In genomic region chr2:72399879-72400278, GRCh38 we compare ENCODE assay signal across 35 cellular contexts.
DNase-seq lines count a peak whose midpoint lies in the region; ATAC-seq, FAIRE-seq and TF ChIP-seq lines count a peak whose summit lies in the region.
"Had no signal": no experiment of that assay in that cellular context is flagged by ENCODE, and none has a peak within 500 bp of the region (broad histone marks: within the 10 kb centered on the region; RNA-seq: fewer than 3 reads in every experiment).

No MANE protein-coding gene starts in this region.

- DNase-seq in HepG2 (ENCODE audit: low spot score): no peak
- no peak for DNase-seq in right lobe of liver
- DNase-seq in A549 (ENCODE audit: low read depth in 1 of 2, low spot score in 1 of 2): no peak
- no peak for DNase-seq in K562 (ENCODE audit: extremely low read depth in 1 of 4, low spot score in 3 of 4)
- DNase-seq in inferior parietal cortex (ENCODE audit: extremely low spot score): no peak
- no peak for DNase-seq in activated CD4-positive, alpha-beta T cell treated with anti-CD3 and anti-CD28 coated beads for 36 hours
- no peak for DNase-seq in Peyer's patch
- DNase-seq: 8988T; ACHN; AML-193; BE2C; C1 segment of cervical spinal cord; Caco-2; Calu3; CD4-positive, alpha-beta memory T cell; CD4-positive, alpha-beta T cell; CD4-positive, CD25-positive, alpha-beta regulatory T cell; CD8-positive, alpha-beta memory T cell; CD8-positive, alpha-beta T cell; COR-L47; DMS 273 treated with DMSO at 0.1 percent for 48 hours; DMS153; DMS53; DMS79; DMS79 treated with DMSO at 0.1 percent for 48 hours; DND-41; EL had no signal

- H3K27ac Mint-ChIP-seq in activated CD4-positive, alpha-beta T cell treated with anti-CD3 and anti-CD28 coated beads for 36 hours: no peak overlapping the region
- H3K27ac Mint-ChIP-seq: B cell; CD14-positive monocyte; CD4-positive, alpha-beta T cell; CD4-positive, CD25-positive, alpha-beta regulatory T cell; CD8-positive, alpha-beta memory T cell; CD8-positive, alpha-beta T cell had no signal

- no peak for ATAC-seq in HepG2
- no peak for ATAC-seq in right lobe of liver
- no peak for ATAC-seq in A549
- no peak for ATAC-seq in K562
- no peak for ATAC-seq in activated CD4-positive, alpha-beta T cell treated with anti-CD3 and anti-CD28 coated beads for 36 hours
- ATAC-seq: CD8-positive, alpha-beta T cell had no signal

- TF ChIP-seq POLR2A in HepG2 (IDR thresholded peaks at IDR 0.05; ENCODE audit: insufficient read depth in 1 of 2, low read depth in 2 of 2, low read length in 2 of 2) (no peak), right lobe of liver (IDR thresholded peaks at IDR 0.05) (no peak), A549 (IDR thresholded peaks at IDR 0.05; ENCODE audit: low read length) (no peak), K562 (conservative IDR thresholded peaks at IDR 0.05) (no peak), Peyer's patch (IDR thresholded peaks at IDR 0.05) (no peak)

- H3K9me1 ChIP-seq in K562 (ENCODE audit: control insufficient read depth, insufficient read depth, low read length): no peaks in the 10 kb centered on the region

- in situ Hi-C loops in HepG2 (cut with HindIII; ENCODE audit: extremely low pct_ligation_motif_present, low pct_unique_long_range_greater_than_20kb): no loop called here
- in situ Hi-C loops in K562 (cut with MboI): no loop called here

- no peak for FAIRE-seq in HepG2 (lab: Jason Lieb, UNC)
- FAIRE-seq in A549 (lab: Jason Lieb, UNC): no peak
- FAIRE-seq in K562 (lab: Jason Lieb, UNC): no peak
- FAIRE-seq: D721Med had no signal

- H2AFZ ChIP-seq in HepG2 (ENCODE audit: low read length) (no peak overlapping the region), K562 (ENCODE audit: low read depth, low read length) (no peak overlapping the region)

- intact Hi-C loops in HepG2 (cut with micrococcal nuclease; ENCODE audit: unreplicated experiment): no loop called here
- intact Hi-C loops in right lobe of liver (cut with DNase I): no loop called here
- intact Hi-C loops in K562 (cut with micrococcal nuclease): no loop called here
- intact Hi-C loops in activated CD4-positive, alpha-beta T cell treated with anti-CD3 and anti-CD28 coated beads for 36 hours (cut with DNase I, micrococcal nuclease): no loop called here

- H4K20me1 ChIP-seq in HepG2 (ENCODE audit: insufficient read depth, low read length) (no peaks in the 10 kb centered on the region), K562 (replicated peaks; ENCODE audit: control insufficient read depth, insufficient read depth, low read length) (no peaks in the 10 kb centered on the region)
- H4K20me1 ChIP-seq: BLaER1; BLaER1 treated with 17β-estradiol and CSF1 and Interleukin-3, amounts not matched to agents 10 nM and 100 nM had no signal

- TF ChIP-seq CTCF in HepG2 (CRISPR knock-in tag; IDR thresholded peaks at IDR 0.05) (no peak), right lobe of liver (IDR thresholded peaks at IDR 0.05) (no peak), A549 (IDR thresholded peaks at IDR 0.05) (no peak), HEK293 (tag by site-specific recombination; IDR thresholded peaks at IDR 0.05) (no peak), K562 (IDR thresholded peaks at IDR 0.05 in 2 of 3, conservative IDR thresholded peaks at IDR 0.05 in 1 of 3; ENCODE audit: insufficient read depth in 2 of 3, low read depth in 1 of 3, low read length in 3 of 3) (no peak), Peyer's patch (IDR thresholded peaks at IDR 0.05) (no peak)

- no peaks in the 10 kb centered on the region for H3K36me3 ChIP-seq in HepG2 (replicated peaks in 1 of 2; ENCODE audit: control insufficient read depth in 1 of 2, insufficient read depth in 2 of 2, low read length in 2 of 2)
- no peaks in the 10 kb centered on the region for H3K36me3 ChIP-seq in right lobe of liver
- no peaks in the 10 kb centered on the region for H3K36me3 ChIP-seq in HEK293 (ENCODE audit: control insufficient read depth in 2 of 2, insufficient read depth in 1 of 2, low read length in 2 of 2)
- no peaks in the 10 kb centered on the region for H3K36me3 ChIP-seq in K562 (ENCODE audit: control insufficient read depth, insufficient read depth, low read length)
- no peaks in the 10 kb centered on the region for H3K36me3 ChIP-seq in Peyer's patch
- H3K36me3 ChIP-seq: BE2C; BLaER1; BLaER1 treated with 17β-estradiol and CSF1 and Interleukin-3, amounts not matched to agents 10 nM and 100 nM had no signal

- TF ChIP-seq EP300 in HepG2 (IDR thresholded peaks at IDR 0.05; ENCODE audit: low read depth in 2 of 2, low read length in 2 of 2) (no peak), HepG2 (CRISPR knock-in tag; IDR thresholded peaks at IDR 0.05; ENCODE audit: borderline replicate concordance) (no peak), A549 (IDR thresholded peaks at IDR 0.05) (no peak), K562 (IDR thresholded peaks at IDR 0.05; ENCODE audit: low read length) (no peak)

- BruUV-seq in HepG2 (replicated peaks; lab: Mats Ljungman, UMichigan) (no TSS peak), K562 (replicated peaks; lab: Mats Ljungman, UMichigan) (no TSS peak)

- no peak overlapping the region for H3K4me2 ChIP-seq in HepG2 (ENCODE audit: low read depth, low read length)
- H3K4me2 ChIP-seq in A549: no peak overlapping the region
- H3K4me2 ChIP-seq in K562 (ENCODE audit: insufficient read depth, low read length): no peak overlapping the region
- H3K4me2 ChIP-seq: BLaER1; BLaER1 treated with 17β-estradiol and CSF1 and Interleukin-3, amounts not matched to agents 10 nM and 100 nM had no signal

- no peak overlapping the region for H3K9ac ChIP-seq in HepG2 (ENCODE audit: insufficient read depth, low read depth, low read length)
- no peak overlapping the region for H3K9ac ChIP-seq in K562 (ENCODE audit: insufficient read depth in 1 of 2, low read depth in 2 of 2, low read length in 2 of 2)
- H3K9ac ChIP-seq: BLaER1; BLaER1 treated with 17β-estradiol and CSF1 and Interleukin-3, amounts not matched to agents 10 nM and 100 nM had no signal

- H3K4me1 Mint-ChIP-seq in activated CD4-positive, alpha-beta T cell treated with anti-CD3 and anti-CD28 coated beads for 36 hours: no peaks in the 10 kb centered on the region
- H3K4me1 Mint-ChIP-seq: B cell; CD14-positive monocyte; CD8-positive, alpha-beta memory T cell had no signal

- TF ChIP-seq RAD21 in HepG2 (CRISPR knock-in tag; IDR thresholded peaks at IDR 0.05): no peak
- no peak for TF ChIP-seq RAD21 in A549 (conservative IDR thresholded peaks at IDR 0.05 in 1 of 2, IDR thresholded peaks at IDR 0.05 in 1 of 2)
- no peak for TF ChIP-seq RAD21 in K562 (CRISPR knock-in tag; conservative IDR thresholded peaks at IDR 0.05 in 1 of 2, IDR thresholded peaks at IDR 0.05 in 1 of 2)

- no peak overlapping the region for H3K4me3 Mint-ChIP-seq in activated CD4-positive, alpha-beta T cell treated with anti-CD3 and anti-CD28 coated beads for 36 hours
- H3K4me3 Mint-ChIP-seq: B cell; CD14-positive monocyte; CD4-positive, alpha-beta memory T cell; CD4-positive, alpha-beta T cell; CD4-positive, CD25-positive, alpha-beta regulatory T cell; CD8-positive, alpha-beta memory T cell; CD8-positive, alpha-beta T cell had no signal

- no peaks in the 10 kb centered on the region for H3K27me3 Mint-ChIP-seq in activated CD4-positive, alpha-beta T cell treated with anti-CD3 and anti-CD28 coated beads for 36 hours
- H3K27me3 Mint-ChIP-seq: B cell; CD4-positive, alpha-beta memory T cell; CD4-positive, alpha-beta T cell; CD4-positive, CD25-positive, alpha-beta regulatory T cell had no signal

- H3K4me3 ChIP-seq in HepG2 (replicated peaks in 1 of 3; ENCODE audit: insufficient read depth in 1 of 3, low read depth in 2 of 3, low read length in 3 of 3): no peak overlapping the region
- no peak overlapping the region for H3K4me3 ChIP-seq in right lobe of liver
- no peak overlapping the region for H3K4me3 ChIP-seq in A549
- no peak overlapping the region for H3K4me3 ChIP-seq in HEK293 (ENCODE audit: low read depth, low read length)
- H3K4me3 ChIP-seq in K562: no peak overlapping the region
- no peak overlapping the region for H3K4me3 ChIP-seq in Peyer's patch
- H3K4me3 ChIP-seq: BLaER1; BLaER1 treated with 17β-estradiol and CSF1 and Interleukin-3, amounts not matched to agents 10 nM and 100 nM had no signal

- H3K27me3 ChIP-seq in HepG2 (ENCODE audit: control insufficient read depth in 1 of 2, insufficient read depth in 2 of 2, low read length in 2 of 2) (no peaks in the 10 kb centered on the region), right lobe of liver (no peaks in the 10 kb centered on the region), K562 (ENCODE audit: control insufficient read depth in 2 of 2, insufficient read depth in 2 of 2, low read length in 2 of 2) (no peaks in the 10 kb centered on the region), Peyer's patch (no peaks in the 10 kb centered on the region)
- H3K27me3 ChIP-seq: BE2C; BLaER1; BLaER1 treated with 17β-estradiol and CSF1 and Interleukin-3, amounts not matched to agents 10 nM and 100 nM had no signal

- H3K79me2 ChIP-seq in HepG2 (ENCODE audit: insufficient read depth, low read length): no peaks in the 10 kb centered on the region
- no peaks in the 10 kb centered on the region for H3K79me2 ChIP-seq in K562 (ENCODE audit: control insufficient read depth, insufficient read depth, low read length)

- H3K27ac ChIP-seq in HepG2 (ENCODE audit: extremely low read length, insufficient read depth, low read length): no peak overlapping the region
- no peak overlapping the region for H3K27ac ChIP-seq in right lobe of liver
- H3K27ac ChIP-seq in A549: no peak overlapping the region
- H3K27ac ChIP-seq in HEK293 (ENCODE audit: extremely low read depth, low read depth, low read length): no peak overlapping the region
- no peak overlapping the region for H3K27ac ChIP-seq in K562 (ENCODE audit: extremely low read depth, low read depth, low read length)
- no peak overlapping the region for H3K27ac ChIP-seq in Peyer's patch
- H3K27ac ChIP-seq: 22Rv1; BLaER1; BLaER1 treated with 17β-estradiol and CSF1 and Interleukin-3, amounts not matched to agents 10 nM and 100 nM; C4-2B had no signal

- 0 out of 2 replicates have a peak, but pooled peaks cover 6% of the 10 kb centered on the region for H3K4me1 ChIP-seq in HepG2 (ENCODE audit: insufficient read depth, low read length)
- H3K4me1 ChIP-seq in right lobe of liver: no peaks in the 10 kb centered on the region
- H3K4me1 ChIP-seq in A549: peaks cover 5% of the 10 kb centered on the region
- peaks cover 3% of the 10 kb centered on the region; the same call in 1 of the 2 replicates for H3K4me1 ChIP-seq in HEK293 (ENCODE audit: control insufficient read depth, insufficient read depth, low read length)
- no peaks in the 10 kb centered on the region for H3K4me1 ChIP-seq in K562 (replicated peaks in 1 of 2; ENCODE audit: control insufficient read depth in 2 of 2, insufficient read depth in 2 of 2, low read length in 2 of 2)
- peaks cover 0 to under 1% (median 0%) of the 10 kb centered on the region in 4 donors for H3K4me1 ChIP-seq in Peyer's patch
- H3K4me1 ChIP-seq: BE2C; BLaER1; BLaER1 treated with 17β-estradiol and CSF1 and Interleukin-3, amounts not matched to agents 10 nM and 100 nM; Caco-2 had no signal

- POLR2A ChIA-PET in HepG2 (lab: Yijun Ruan, JAX) (no interaction called here), A549 (lab: Yijun Ruan, JAX) (no interaction called here), HEK293 (lab: Yijun Ruan, JAX) (no interaction called here), K562 (lab: Yijun Ruan, JAX) (no interaction called here)
- POLR2A ChIA-PET in activated CD4-positive, alpha-beta T cell treated with anti-CD3 and anti-CD28 coated beads for 36 hours (lab: Charles Lee): no interaction called here

- H3K9me3 ChIP-seq in HepG2 (ENCODE audit: low read length): peaks cover 16% of the 10 kb centered on the region
- H3K9me3 ChIP-seq in right lobe of liver: no peaks in the 10 kb centered on the region
- peaks cover 16% of the 10 kb centered on the region; the same call in 2 of the 3 replicates for H3K9me3 ChIP-seq in A549
- H3K9me3 ChIP-seq in HEK293 (ENCODE audit: control insufficient read depth, insufficient read depth, low read depth, low read length): no peaks in the 10 kb centered on the region
- no peaks in the 10 kb centered on the region for H3K9me3 ChIP-seq in K562 (replicated peaks; ENCODE audit: control insufficient read depth, insufficient read depth, low read depth, low read length)
- peaks cover 0 to 6% (median 0%) of the 10 kb centered on the region in 4 donors for H3K9me3 ChIP-seq in Peyer's patch
- H3K9me3 ChIP-seq: BE2C had no signal

- peaks cover 28% of the 10 kb centered on the region for H3K36me3 Mint-ChIP-seq in activated CD4-positive, alpha-beta T cell treated with anti-CD3 and anti-CD28 coated beads for 36 hours (ENCODE audit: low read depth)
- H3K36me3 Mint-ChIP-seq: CD14-positive monocyte had no signal

- peaks cover 17% of the 10 kb centered on the region for H3K9me3 Mint-ChIP-seq in activated CD4-positive, alpha-beta T cell treated with anti-CD3 and anti-CD28 coated beads for 36 hours (ENCODE audit: low read depth)

- CTCF ChIA-PET in HepG2 (lab: Yijun Ruan, JAX; ENCODE audit: low intra/inter-chr PET ratio, low total read pairs): no interaction called here
- CTCF ChIA-PET in A549 (lab: Yijun Ruan, JAX): no interaction called here
- CTCF ChIA-PET in HEK293 (lab: Yijun Ruan, JAX): no interaction called here
- CTCF ChIA-PET in K562 (lab: Yijun Ruan, JAX; ENCODE audit: low intra/inter-chr PET ratio): no interaction called here
- CTCF ChIA-PET in activated CD4-positive, alpha-beta T cell treated with anti-CD3 and anti-CD28 coated beads for 36 hours (lab: Charles Lee): no interaction called here
